Comparison of ENCODE assay signal across 8 cellular contexts in genomic region chr15:62068071-62068786, GRCh38. TPM values are rescaled to one million over a fixed set of nuclear protein-coding genes. Genes with fewer than 3 reads are reported as not detected.
DNase-seq lines count a peak whose midpoint lies in the region; ATAC-seq, FAIRE-seq and TF ChIP-seq lines count a peak whose summit lies in the region.

No MANE protein-coding gene starts in this region.

- H3K27ac Mint-ChIP-seq in Caco-2 (ENCODE audit: unreplicated experiment) = no peak overlapping the region
- peak overlapping the region; percentile 92 for H3K27ac Mint-ChIP-seq in stimulated activated effector memory CD8-positive, alpha-beta T cell treated with anti-CD3 and anti-CD28 coated beads, Interleukin-12 subunit alpha, Interleukin-12 subunit beta, amount 100 ng/mL, for 72 hours

- POLR2A ChIA-PET in Caco-2 (lab: Charles Lee) = no interaction called here

- DNase-seq in Caco-2 = peak; percentile 51 to 72
- DNase-seq in HCEC 1CT = peak; percentile 27
- DNase-seq in T-helper 9 cell = peak; percentile 7
- no peak for DNase-seq in coronary artery (ENCODE audit: low spot score)
- DNase-seq in stimulated activated effector memory CD8-positive, alpha-beta T cell treated with anti-CD3 and anti-CD28 coated beads, Interleukin-12 subunit alpha, Interleukin-12 subunit beta, amount 100 ng/mL, for 72 hours (ENCODE audit: low spot score in 2 of 2) = peak; percentile 36 to 70
- DNase-seq in GM19239 (ENCODE audit: insufficient read length, low spot score) = no peak

- no peaks in the 10 kb centered on the region for H3K36me3 ChIP-seq in Caco-2 (ENCODE audit: control insufficient read depth, insufficient read depth, low read length)
- H3K36me3 ChIP-seq in liver (ENCODE audit: control insufficient read depth in 4 of 4, insufficient read depth in 3 of 4, low read depth in 1 of 4, low read length in 3 of 4) = no peaks in the 10 kb centered on the region

- no TSS peak for BruUV-seq in Caco-2 (replicated peaks; lab: Mats Ljungman, UMichigan)

- H3K4me3 Mint-ChIP-seq in Caco-2 (ENCODE audit: unreplicated experiment) = peak overlapping the region; percentile 73
- H3K4me3 Mint-ChIP-seq in stimulated activated effector memory CD8-positive, alpha-beta T cell treated with anti-CD3 and anti-CD28 coated beads, Interleukin-12 subunit alpha, Interleukin-12 subunit beta, amount 100 ng/mL, for 72 hours = peak overlapping the region; percentile 88

- peak; percentile 73 for ATAC-seq in stimulated activated effector memory CD8-positive, alpha-beta T cell treated with anti-CD3 and anti-CD28 coated beads, Interleukin-12 subunit alpha, Interleukin-12 subunit beta, amount 100 ng/mL, for 72 hours
- ATAC-seq in HG02678 (IDR thresholded peaks at IDR 0.05; ENCODE audit: unreplicated experiment) = no peak

- no peaks in the 10 kb centered on the region for H3K9me3 Mint-ChIP-seq in Caco-2 (ENCODE audit: unreplicated experiment)
- no peaks in the 10 kb centered on the region for H3K9me3 Mint-ChIP-seq in stimulated activated effector memory CD8-positive, alpha-beta T cell treated with anti-CD3 and anti-CD28 coated beads, Interleukin-12 subunit alpha, Interleukin-12 subunit beta, amount 100 ng/mL, for 72 hours

- H3K27me3 ChIP-seq in Caco-2 (replicated peaks; ENCODE audit: control insufficient read depth, insufficient read depth, low read length) = no peaks in the 10 kb centered on the region
- H3K27me3 ChIP-seq in liver (ENCODE audit: control insufficient read depth in 4 of 4, insufficient read depth in 4 of 4, low read length in 3 of 4) = no peaks in the 10 kb centered on the region

- CTCF ChIA-PET in Caco-2 (lab: Charles Lee) = interaction anchor here (0.5 to 1.0 kb wide), 2 partner anchors 8 to 251 kb away, joined by 5 to 6 read pairs; partner anchors contain the start of gene VPS13C

- H3K9me3 ChIP-seq in Caco-2 (no peaks in the 10 kb centered on the region), liver (ENCODE audit: control insufficient read depth in 4 of 4, low read length in 3 of 4) (no peaks in the 10 kb centered on the region)

- H3K4me3 ChIP-seq in Caco-2 (ENCODE audit: low read depth, low read length) = peak overlapping the region; percentile 44
- peak overlapping the region; percentile 74 for H3K4me3 ChIP-seq in coronary artery
- H3K4me3 ChIP-seq in liver (ENCODE audit: low read depth in 1 of 3, low read length in 3 of 3) = peak overlapping the region; percentile 41 to 66 (median 48)

- H3K4me1 Mint-ChIP-seq in Caco-2 (ENCODE audit: low read depth, unreplicated experiment) = no peaks in the 10 kb centered on the region
- peaks cover 18% of the 10 kb centered on the region for H3K4me1 Mint-ChIP-seq in stimulated activated effector memory CD8-positive, alpha-beta T cell treated with anti-CD3 and anti-CD28 coated beads, Interleukin-12 subunit alpha, Interleukin-12 subunit beta, amount 100 ng/mL, for 72 hours

- peaks cover 10% of the 10 kb centered on the region for H3K4me1 ChIP-seq in Caco-2
- H3K4me1 ChIP-seq in liver (ENCODE audit: control insufficient read depth in 4 of 4, insufficient read depth in 4 of 4, low read length in 3 of 4) = peaks cover 7 to 23% (median 16%) of the 10 kb centered on the region in 4 donors

- intact Hi-C loops in Caco-2 (cut with micrococcal nuclease; ENCODE audit: unreplicated experiment) = loop anchor here (1.0 kb wide), 1 partner anchor 8 kb away; the partner anchor contains the start of gene VPS13C

- H3K9ac ChIP-seq in liver (ENCODE audit: low read depth in 1 of 2, low read length in 2 of 2) = no peak overlapping the region

- WGBS in liver = 2% methylated on average over 102 of the region's 102 CpGs

- H3K27me3 Mint-ChIP-seq in Caco-2 (ENCODE audit: insufficient read depth, unreplicated experiment) = peaks cover 5% of the 10 kb centered on the region

- no peak for FAIRE-seq in GM19239 (lab: Jason Lieb, UNC)

- TF ChIP-seq CTCF in Caco-2 (IDR thresholded peaks at IDR 0.05; ENCODE audit: insufficient read depth in 1 of 2, low read depth in 1 of 2, low read length in 1 of 2, severe bottlenecking in 1 of 2, unreplicated experiment in 1 of 2) (peak in 1 of 2 experiments; percentile 9), coronary artery (IDR thresholded peaks at IDR 0.05) (peak; percentile 13), liver (IDR thresholded peaks at IDR 0.05; ENCODE audit: low read depth, low read length, missing input control) (no peak)

- peak in 1 of 2 donors; percentile 36 for TF ChIP-seq RAD21 in liver (IDR thresholded peaks at IDR 0.05)

- H3K27ac ChIP-seq in coronary artery = peak overlapping the region; percentile 12 to 71
- peak overlapping the region; percentile 38 to 41 for H3K27ac ChIP-seq in liver (ENCODE audit: low read depth in 1 of 2, low read length in 2 of 2)

- peaks cover 6% of the 10 kb centered on the region for H3K36me3 Mint-ChIP-seq in Caco-2 (ENCODE audit: insufficient read depth, unreplicated experiment)
- H3K36me3 Mint-ChIP-seq in stimulated activated effector memory CD8-positive, alpha-beta T cell treated with anti-CD3 and anti-CD28 coated beads, Interleukin-12 subunit alpha, Interleukin-12 subunit beta, amount 100 ng/mL, for 72 hours = peaks cover 18% of the 10 kb centered on the region

TF ChIP-seq in liver, 16 proteins besides CTCF, POLR2A, EP300 and RAD21:
- TF ChIP-seq FOXA2 (IDR thresholded peaks at IDR 0.05) (no peak), FOXA1 (IDR thresholded peaks at IDR 0.05) (no peak), SP1 (IDR thresholded peaks at IDR 0.05) (no peak), ATF3 (IDR thresholded peaks at IDR 0.05) (no peak), RXRA (IDR thresholded peaks at IDR 0.05) (no peak), HNF4G (IDR thresholded peaks at IDR 0.05) (no peak), MAX (IDR thresholded peaks at IDR 0.05) (no peak)

RNA-seq across cellular contexts. Expression of gene C2CD4A, which starts 1.5 kb away (rescaled TPM):
- total RNA-seq in Caco-2 (2022) (0.11 and 0.19 TPM in 2 replicates), liver (under 1 TPM in 1 of 2 donors, not detected in 1; under 0.01 TPM)
- polyA plus RNA-seq in liver = under 1 TPM in 1 of 2 donors, not detected in 1; 0.02 TPM

RNA-seq across cellular contexts. Expression of gene VPS13C, which starts 8.0 kb away (rescaled TPM):
- total RNA-seq in Caco-2 (2022) = 42.4 and 44.0 TPM in 2 replicates
- 10 to 100 TPM; 25.8 to 42.0 TPM for total RNA-seq in liver
- polyA plus RNA-seq in liver = 1 to 10 TPM; 5.4 to 9.1 TPM

Comparison
In these comparisons a context has a peak if more than half of its experiments do, and no peak if none do; other contexts are left out.
1. DNase-seq: peak in Caco-2 (2 of 2), HCEC 1CT (single experiment), T-helper 9 cell (single experiment) and stimulated activated effector memory CD8-positive, alpha-beta T cell treated with anti-CD3 and anti-CD28 coated beads, Interleukin-12 subunit alpha, Interleukin-12 subunit beta, amount 100 ng/mL, for 72 hours (2 of 2); none in coronary artery (single experiment) and GM19239 (single experiment).
2. Peak in every context shown above with its lines, with median percentiles within 50 percentile points of each other: H3K4me3 ChIP-seq.